ENCODE assay signal across 9 cellular contexts in the genomic region with DNA sequence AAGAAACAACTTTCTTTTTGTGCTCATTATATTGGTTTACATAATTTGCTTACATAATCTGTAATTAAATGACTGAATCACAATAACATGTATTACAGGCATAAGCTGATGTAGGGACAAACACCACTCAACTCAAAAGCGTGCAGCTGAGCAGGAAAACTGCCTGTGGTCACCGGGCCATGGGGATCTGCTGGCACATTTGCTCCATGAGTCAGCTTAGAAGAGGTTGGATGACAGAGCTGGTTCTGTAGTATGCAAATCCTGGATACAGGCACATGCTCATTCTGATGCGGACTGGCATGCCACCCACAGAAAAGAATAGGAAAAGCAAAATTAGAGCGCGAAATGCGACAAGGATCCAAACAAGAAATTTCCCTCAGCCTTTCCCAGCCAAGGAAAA.
DNase-seq lines count a peak whose midpoint lies in the region; ATAC-seq and TF ChIP-seq lines count a peak whose summit lies in the region.
"Had no signal": no experiment of that assay in that cellular context is flagged by ENCODE, and none has a peak within 500 bp of the region (broad histone marks: within the 10 kb centered on the region; RNA-seq: fewer than 3 reads in every experiment).

No MANE protein-coding gene starts in this region.

- H3K27ac Mint-ChIP-seq in Caco-2 (ENCODE audit: unreplicated experiment), result peak overlapping the region; percentile 6
- H3K27ac Mint-ChIP-seq in naive thymus-derived CD8-positive, alpha-beta T cell, result peak overlapping the region in 4 of 10 donors; percentile 47 to 75 (median 68)

- no peaks in the 10 kb centered on the region for H3K9me3 ChIP-seq in Caco-2
- H3K9me3 ChIP-seq: upper lobe of left lung had no signal

- no peaks in the 10 kb centered on the region for H3K36me3 Mint-ChIP-seq in Caco-2 (ENCODE audit: insufficient read depth, unreplicated experiment)
- peaks cover 0 to 1% (median 0%) of the 10 kb centered on the region in 3 donors for H3K36me3 Mint-ChIP-seq in naive thymus-derived CD8-positive, alpha-beta T cell

- BruUV-seq in Caco-2 (replicated peaks; lab: Mats Ljungman, UMichigan), result no TSS peak

- intact Hi-C loops in Caco-2 (cut with micrococcal nuclease; ENCODE audit: unreplicated experiment), result no loop called here
- intact Hi-C loops in left colon (cut with DNase I, micrococcal nuclease), result no loop called here

- peaks cover 15% of the 10 kb centered on the region for H3K4me1 ChIP-seq in Caco-2
- H3K4me1 ChIP-seq: upper lobe of left lung had no signal

- ATAC-seq in left colon (peak; percentile 63), HG02970 (IDR thresholded peaks at IDR 0.05; ENCODE audit: low FRiP score, unreplicated experiment) (no peak), HG03159 (IDR thresholded peaks at IDR 0.05; ENCODE audit: unreplicated experiment) (no peak)
- no peak for ATAC-seq in naive thymus-derived CD8-positive, alpha-beta T cell

- H3K27me3 Mint-ChIP-seq in Caco-2 (ENCODE audit: insufficient read depth, unreplicated experiment), result no peaks in the 10 kb centered on the region
- peaks cover 0 to 18% (median 4%) of the 10 kb centered on the region in 5 donors for H3K27me3 Mint-ChIP-seq in naive thymus-derived CD8-positive, alpha-beta T cell

- no peak for TF ChIP-seq CTCF in Caco-2 (IDR thresholded peaks at IDR 0.05; ENCODE audit: insufficient read depth in 1 of 2, low read depth in 1 of 2, low read length in 1 of 2, severe bottlenecking in 1 of 2, unreplicated experiment in 1 of 2)

- H3K4me1 Mint-ChIP-seq in Caco-2 (ENCODE audit: low read depth, unreplicated experiment), result peaks cover 15% of the 10 kb centered on the region
- peaks cover 8 to 32% (median 16%) of the 10 kb centered on the region in 4 donors for H3K4me1 Mint-ChIP-seq in naive thymus-derived CD8-positive, alpha-beta T cell

- POLR2A ChIA-PET in Caco-2 (lab: Charles Lee), result interaction anchor here (0.6 kb wide), 1 partner anchor 97 kb away, joined by 3 read pairs; no protein-coding TSS in a partner anchor
- POLR2A ChIA-PET in naive thymus-derived CD8-positive, alpha-beta T cell (lab: Charles Lee), result no interaction called here

- no peaks in the 10 kb centered on the region for H3K27me3 ChIP-seq in Caco-2 (replicated peaks; ENCODE audit: control insufficient read depth, insufficient read depth, low read length)
- H3K27me3 ChIP-seq: upper lobe of left lung had no signal

- no peak overlapping the region for H3K4me3 ChIP-seq in Caco-2 (ENCODE audit: low read depth, low read length)
- H3K4me3 ChIP-seq: upper lobe of left lung had no signal

- CTCF ChIA-PET in Caco-2 (lab: Charles Lee), result no interaction called here

- H3K9me3 Mint-ChIP-seq in Caco-2 (ENCODE audit: unreplicated experiment), result no peaks in the 10 kb centered on the region
- H3K9me3 Mint-ChIP-seq in naive thymus-derived CD8-positive, alpha-beta T cell, result no peaks in the 10 kb centered on the region

- no peaks in the 10 kb centered on the region for H3K36me3 ChIP-seq in Caco-2 (ENCODE audit: control insufficient read depth, insufficient read depth, low read length)
- H3K36me3 ChIP-seq: upper lobe of left lung had no signal

- DNase-seq in Caco-2, result no peak
- DNase-seq in LHCN-M2 (ENCODE audit: low read depth), result peak; percentile 99
- peak; percentile 97 for DNase-seq in astrocyte of the hippocampus (ENCODE audit: low read depth, low spot score)
- no peak for DNase-seq in left colon
- DNase-seq in naive thymus-derived CD8-positive, alpha-beta T cell, result no peak
- DNase-seq in stimulated activated naive CD4-positive, alpha-beta T cell treated with Interleukin-2 at 50 U/mL for 16 hours (lab: John Stamatoyannopoulos, UW), result no peak

- H3K4me3 Mint-ChIP-seq in Caco-2 (ENCODE audit: unreplicated experiment), result no peak overlapping the region
- no peak overlapping the region for H3K4me3 Mint-ChIP-seq in naive thymus-derived CD8-positive, alpha-beta T cell

Comparison
In these comparisons a context has a peak if more than half of its experiments do, and no peak if none do; other contexts are left out.
1. DNase-seq: peak in LHCN-M2 (single experiment) and astrocyte of the hippocampus (single experiment); none in Caco-2 (0 of 2), left colon (0 of 2), naive thymus-derived CD8-positive, alpha-beta T cell (0 of 10) and stimulated activated naive CD4-positive, alpha-beta T cell treated with Interleukin-2 at 50 U/mL for 16 hours (single experiment).